Comparison of ENCODE assay signal across 1 cellular context in the genomic region with DNA sequence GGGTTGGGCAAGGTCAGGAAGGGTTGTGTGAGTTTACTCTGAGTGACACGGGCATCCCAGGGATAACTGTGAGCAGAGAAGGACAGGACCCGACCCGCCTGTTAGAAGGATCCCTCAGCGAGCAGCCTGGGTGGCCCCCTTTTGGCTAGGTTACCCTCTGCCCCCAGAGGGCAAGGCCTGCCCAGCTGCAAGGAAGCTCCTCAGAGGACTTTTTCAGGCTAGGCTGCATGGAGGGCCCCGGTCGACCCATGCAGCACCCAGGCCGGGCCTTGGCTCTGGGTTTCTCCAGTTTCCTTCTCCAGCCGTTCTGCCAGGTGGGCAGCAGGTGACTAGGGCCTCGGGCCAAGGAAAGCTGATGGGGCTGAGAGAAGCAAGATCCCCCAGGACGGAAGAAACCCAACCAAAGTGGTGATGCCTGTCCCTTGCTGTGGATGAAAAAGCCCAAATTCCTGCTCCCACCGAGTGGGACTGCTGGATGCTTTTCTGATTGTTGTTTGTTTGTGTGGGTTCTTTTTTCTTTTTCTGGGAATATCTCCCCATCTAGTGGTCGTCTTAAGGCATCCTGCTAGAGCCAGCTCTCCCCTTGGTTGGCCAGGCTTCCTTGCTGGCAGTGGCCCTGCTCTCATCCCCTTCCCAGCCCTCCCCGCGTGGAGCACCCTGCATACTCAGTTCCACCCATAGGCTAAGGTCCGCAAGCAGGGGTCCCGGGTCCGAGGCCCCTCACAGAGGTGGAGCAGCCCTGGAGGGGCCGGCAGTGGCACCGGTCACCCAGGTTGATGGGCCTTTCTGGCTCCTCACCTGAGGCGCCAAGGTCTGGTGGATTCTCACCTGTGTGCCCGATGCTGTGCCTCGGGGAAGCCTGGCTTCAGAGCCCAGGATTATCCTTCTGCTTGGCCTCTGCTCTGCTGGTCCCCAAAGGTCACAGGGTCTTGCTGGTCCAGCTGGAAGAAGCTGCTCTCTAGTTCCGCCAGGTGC.
TF ChIP-seq lines count a peak whose summit lies in the region.

No MANE protein-coding gene starts in this region.

TF ChIP-seq in HepG2, 621 proteins besides CTCF, POLR2A, EP300 and RAD21:
- peak; percentile 46 for TF ChIP-seq STAG1 (CRISPR knock-in tag; IDR thresholded peaks at IDR 0.05)
- TF ChIP-seq, protein P1, sequence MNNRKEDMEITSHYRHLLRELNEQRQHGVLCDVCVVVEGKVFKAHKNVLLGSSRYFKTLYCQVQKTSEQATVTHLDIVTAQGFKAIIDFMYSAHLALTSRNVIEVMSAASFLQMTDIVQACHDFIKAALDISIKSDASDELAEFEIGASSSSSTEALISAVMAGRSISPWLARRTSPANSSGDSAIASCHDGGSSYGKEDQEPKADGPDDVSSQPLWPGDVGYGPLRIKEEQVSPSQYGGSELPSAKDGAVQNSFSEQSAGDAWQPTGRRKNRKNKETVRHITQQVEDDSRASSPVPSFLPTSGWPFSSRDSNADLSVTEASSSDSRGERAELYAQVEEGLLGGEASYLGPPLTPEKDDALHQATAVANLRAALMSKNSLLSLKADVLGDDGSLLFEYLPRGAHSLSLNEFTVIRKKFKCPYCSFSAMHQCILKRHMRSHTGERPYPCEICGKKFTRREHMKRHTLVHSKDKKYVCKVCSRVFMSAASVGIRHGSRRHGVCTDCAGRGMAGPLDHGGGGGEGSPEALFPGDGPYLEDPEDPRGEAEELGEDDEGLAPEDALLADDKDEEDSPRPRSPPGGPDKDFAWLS (CRISPR knock-in tag; IDR thresholded peaks at IDR 0.05; ENCODE audit: borderline replicate concordance), result no peak
